In the genomic region with DNA sequence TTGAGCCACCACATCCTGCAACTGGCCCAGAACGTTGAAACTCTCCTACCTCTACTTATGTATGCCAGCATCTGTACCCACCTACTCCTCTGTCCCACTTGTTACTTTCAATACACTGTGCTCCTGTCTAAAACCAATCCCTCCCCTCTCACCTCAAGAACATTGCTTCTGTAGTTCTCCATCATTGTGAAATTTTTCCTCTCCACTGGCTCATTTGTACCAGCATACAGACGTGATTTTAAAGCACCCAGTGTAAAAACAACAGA, we compare ENCODE assay signal across 1 cellular context.
TF ChIP-seq lines count a peak whose summit lies in the region.

No MANE protein-coding gene starts in this region.

TF ChIP-seq in GM12878, 131 proteins besides CTCF, POLR2A, EP300 and RAD21 (continued from another document):
- TF ChIP-seq, protein P1, sequence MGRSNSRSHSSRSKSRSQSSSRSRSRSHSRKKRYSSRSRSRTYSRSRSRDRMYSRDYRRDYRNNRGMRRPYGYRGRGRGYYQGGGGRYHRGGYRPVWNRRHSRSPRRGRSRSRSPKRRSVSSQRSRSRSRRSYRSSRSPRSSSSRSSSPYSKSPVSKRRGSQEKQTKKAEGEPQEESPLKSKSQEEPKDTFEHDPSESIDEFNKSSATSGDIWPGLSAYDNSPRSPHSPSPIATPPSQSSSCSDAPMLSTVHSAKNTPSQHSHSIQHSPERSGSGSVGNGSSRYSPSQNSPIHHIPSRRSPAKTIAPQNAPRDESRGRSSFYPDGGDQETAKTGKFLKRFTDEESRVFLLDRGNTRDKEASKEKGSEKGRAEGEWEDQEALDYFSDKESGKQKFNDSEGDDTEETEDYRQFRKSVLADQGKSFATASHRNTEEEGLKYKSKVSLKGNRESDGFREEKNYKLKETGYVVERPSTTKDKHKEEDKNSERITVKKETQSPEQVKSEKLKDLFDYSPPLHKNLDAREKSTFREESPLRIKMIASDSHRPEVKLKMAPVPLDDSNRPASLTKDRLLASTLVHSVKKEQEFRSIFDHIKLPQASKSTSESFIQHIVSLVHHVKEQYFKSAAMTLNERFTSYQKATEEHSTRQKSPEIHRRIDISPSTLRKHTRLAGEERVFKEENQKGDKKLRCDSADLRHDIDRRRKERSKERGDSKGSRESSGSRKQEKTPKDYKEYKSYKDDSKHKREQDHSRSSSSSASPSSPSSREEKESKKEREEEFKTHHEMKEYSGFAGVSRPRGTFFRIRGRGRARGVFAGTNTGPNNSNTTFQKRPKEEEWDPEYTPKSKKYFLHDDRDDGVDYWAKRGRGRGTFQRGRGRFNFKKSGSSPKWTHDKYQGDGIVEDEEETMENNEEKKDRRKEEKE (IDR thresholded peaks at IDR 0.05): no peak
